Comparison of ENCODE assay signal across 16 cellular contexts in genomic region chr3:156710429-156710828, GRCh38. TPM values are rescaled to one million over a fixed set of nuclear protein-coding genes. Genes with fewer than 3 reads are reported as not detected.
A peak's percentile ranks its signal among the peaks of the same experiment; 100 is the strongest.
DNase-seq lines count a peak whose midpoint lies in the region; ATAC-seq and TF ChIP-seq lines count a peak whose summit lies in the region.
"Had no signal": no experiment of that assay in that cellular context is flagged by ENCODE, and none has a peak within 500 bp of the region (broad histone marks: within the 10 kb centered on the region; RNA-seq: fewer than 3 reads in every experiment).

No MANE protein-coding gene starts in this region.

- H4K20me1 ChIP-seq in IMR-90 (ENCODE audit: insufficient read depth, low read length), result no peaks in the 10 kb centered on the region

- no peak overlapping the region for H3K18ac ChIP-seq in IMR-90 (ENCODE audit: low read depth, low read length)

- no peak for DNase-seq in activated CD4-positive, alpha-beta T cell treated with anti-CD3 and anti-CD28 coated beads, Interleukin-2, amount 10 ng/mL, durations not matched to agents 7 days and 5 days
- DNase-seq in activated CD4-positive, alpha-beta T cell treated with anti-CD3 and anti-CD28 coated beads for 48 hours, result no peak
- DNase-seq in IMR-90, result no peak
- DNase-seq in endodermal cell, result no peak
- no peak for DNase-seq in osteocyte (ENCODE audit: extremely low spot score, unreplicated experiment)
- DNase-seq in SHP77 (lab: John Stamatoyannopoulos, UW), result no peak
- DNase-seq in Right ventricle myocardium inferior (ENCODE audit: missing footprints), result no peak
- DNase-seq in NCI-H446 (lab: John Stamatoyannopoulos, UW), result no peak
- DNase-seq: CD4-positive, CD25-positive, alpha-beta regulatory T cell; DMS 273 treated with DMSO at 0.1 percent for 48 hours; H9 had no signal

- CTCF ChIA-PET in activated CD4-positive, alpha-beta T cell treated with anti-CD3 and anti-CD28 coated beads, Interleukin-2, amount 10 ng/mL, durations not matched to agents 7 days and 5 days (lab: Charles Lee), result interaction anchor here (1.1 to 1.2 kb wide), 3 partner anchors 9 to 427 kb away, joined by 3 read pairs; no protein-coding TSS in a partner anchor
- CTCF ChIA-PET in IMR-90 (lab: Yijun Ruan, JAX), result no interaction called here

- TF ChIP-seq RAD21 in IMR-90 (IDR thresholded peaks at IDR 0.05; ENCODE audit: low read length), result no peak

- no peak overlapping the region for H3K27ac ChIP-seq in IMR-90 (ENCODE audit: insufficient read depth, low read length)
- H3K27ac ChIP-seq in endodermal cell (ENCODE audit: low read depth, low read length), result no peak overlapping the region
- H3K27ac ChIP-seq: 22Rv1; BLaER1 treated with 17β-estradiol and CSF1 and Interleukin-3, amounts not matched to agents 10 nM and 100 nM; HL-60 had no signal

- WGBS in IMR-90 (ENCODE audit: extremely low coverage in 2 of 2, insufficient read length in 1 of 2), 2 experiments, result no CpG with 5 or more reads among the region's 1 CpG
- WGBS in endodermal cell (ENCODE audit: insufficient coverage in 1 of 2, insufficient read length in 1 of 2), 2 experiments, result 44 to 71% methylated on average over 1 of the region's 1 CpG

- H4K8ac ChIP-seq in IMR-90 (ENCODE audit: low read depth in 2 of 2, low read length in 2 of 2), result peak overlapping the region in 1 of 2 experiments; percentile 42; a peak in 2 of 4 replicates

- H3K56ac ChIP-seq in IMR-90 (ENCODE audit: extremely low read depth, insufficient read depth, low read length), result no peak overlapping the region

- H3K4me3 Mint-ChIP-seq in activated CD4-positive, alpha-beta T cell treated with anti-CD3 and anti-CD28 coated beads, Interleukin-2, amount 10 ng/mL, durations not matched to agents 7 days and 5 days, result no peak overlapping the region
- H3K4me3 Mint-ChIP-seq in endodermal cell, result no peak overlapping the region
- no peak overlapping the region for H3K4me3 Mint-ChIP-seq in osteocyte (ENCODE audit: unreplicated experiment)
- H3K4me3 Mint-ChIP-seq: CD4-positive, CD25-positive, alpha-beta regulatory T cell; GM23338; H9 had no signal

- dilution Hi-C loops in IMR-90 (cut with HindIII; ENCODE audit: low sequenced_read_pairs, unreplicated experiment), result no loop called here

- peaks cover 3% of the 10 kb centered on the region; the same call in 1 of the 2 replicates for H3K9me1 ChIP-seq in IMR-90 (ENCODE audit: insufficient read depth, low read length)

- no peak overlapping the region for H4K91ac ChIP-seq in IMR-90 (ENCODE audit: insufficient read depth, low read depth, low read length)

- H3K4me2 ChIP-seq in IMR-90 (ENCODE audit: low read depth, low read length), result no peak overlapping the region
- H3K4me2 ChIP-seq: BLaER1 treated with 17β-estradiol and CSF1 and Interleukin-3, amounts not matched to agents 10 nM and 100 nM; GM23338 had no signal

- H3K9me3 ChIP-seq in IMR-90 (ENCODE audit: control insufficient read depth, insufficient read depth, low read length) (no peaks in the 10 kb centered on the region), endodermal cell (ENCODE audit: control insufficient read depth, low read length) (peaks cover 24% of the 10 kb centered on the region)
- H3K9me3 ChIP-seq: BLaER1 treated with 17β-estradiol and CSF1 and Interleukin-3, amounts not matched to agents 10 nM and 100 nM had no signal

- H3K79me1 ChIP-seq in IMR-90 (ENCODE audit: low read depth in 1 of 2, low read length in 2 of 2), result peaks cover 13 to 26% of the 10 kb centered on the region in 2 experiments

- no peak overlapping the region for H2BK5ac ChIP-seq in IMR-90 (ENCODE audit: low read depth, low read length, poor library complexity, severe bottlenecking)

- POLR2A ChIA-PET in activated CD4-positive, alpha-beta T cell treated with anti-CD3 and anti-CD28 coated beads, Interleukin-2, amount 10 ng/mL, durations not matched to agents 7 days and 5 days (lab: Charles Lee), result no interaction called here
- POLR2A ChIA-PET in IMR-90 (lab: Charles Lee; ENCODE audit: unreplicated experiment), result interaction anchor here (0.7 kb wide), 1 partner anchor 35 kb away, joined by 5 read pairs; no protein-coding TSS in a partner anchor

- no TSS peak for BruUV-seq in IMR-90 (replicated peaks; lab: Mats Ljungman, UMichigan)

- no peak overlapping the region for H2AK5ac ChIP-seq in IMR-90 (ENCODE audit: low read depth, low read length)

- no peak overlapping the region; the same call in 2 of the 3 replicates for H2BK15ac ChIP-seq in IMR-90 (ENCODE audit: low read depth, low read length)

- H3K9ac ChIP-seq in IMR-90 (ENCODE audit: low read depth, low read length) (no peak overlapping the region), endodermal cell (ENCODE audit: extremely low read depth, low read length, poor library complexity, severe bottlenecking) (no peak overlapping the region)
- H3K9ac ChIP-seq: BLaER1 treated with 17β-estradiol and CSF1 and Interleukin-3, amounts not matched to agents 10 nM and 100 nM had no signal

- no peak overlapping the region for H3K4ac ChIP-seq in IMR-90 (ENCODE audit: low read depth, low read length)

- no peak overlapping the region for H2AFZ ChIP-seq in IMR-90 (replicated peaks; ENCODE audit: low read length, poor library complexity)
- H2AFZ ChIP-seq: GM23338 had no signal

- H3K36me3 ChIP-seq in IMR-90 (ENCODE audit: control insufficient read depth, insufficient read depth, low read length), result peaks cover 17% of the 10 kb centered on the region
- peaks cover 65% of the 10 kb centered on the region for H3K36me3 ChIP-seq in endodermal cell (ENCODE audit: control insufficient read depth, insufficient read depth, low read length)

- TF ChIP-seq CTCF in IMR-90 (conservative IDR thresholded peaks at IDR 0.05; ENCODE audit: low read depth, low read length), result no peak
- TF ChIP-seq CTCF in endodermal cell (conservative IDR thresholded peaks at IDR 0.05), result no peak
- no peak for TF ChIP-seq CTCF in osteocyte (IDR thresholded peaks at IDR 0.05)

- H4K5ac ChIP-seq in IMR-90 (ENCODE audit: low read depth, low read length), result peak overlapping the region; percentile 74; the same call in 1 of the 2 replicates

- H3K14ac ChIP-seq in IMR-90 (replicated peaks; ENCODE audit: low read depth, low read length), result no peak overlapping the region

- peak overlapping the region; percentile 28 for H3K27ac Mint-ChIP-seq in activated CD4-positive, alpha-beta T cell treated with anti-CD3 and anti-CD28 coated beads, Interleukin-2, amount 10 ng/mL, durations not matched to agents 7 days and 5 days
- H3K27ac Mint-ChIP-seq in endodermal cell (peak overlapping the region; percentile 0), osteocyte (ENCODE audit: unreplicated experiment) (peak overlapping the region; percentile 70)
- H3K27ac Mint-ChIP-seq: GM23338, H9 had no signal

- H3K4me1 ChIP-seq in IMR-90 (ENCODE audit: control insufficient read depth, insufficient read depth, low read length), result peaks cover 4% of the 10 kb centered on the region; the same call in 1 of the 2 replicates
- peaks cover 6% of the 10 kb centered on the region for H3K4me1 ChIP-seq in endodermal cell (ENCODE audit: control insufficient read depth, insufficient read depth, low read length)

- in situ Hi-C loops in IMR-90 (cut with MboI; ENCODE audit: low sequenced_read_pairs), result no loop called here

- no peak overlapping the region for H3K4me3 ChIP-seq in IMR-90 (ENCODE audit: insufficient read depth, low read depth, low read length)
- peak overlapping the region; percentile 73 for H3K4me3 ChIP-seq in endodermal cell (ENCODE audit: low read length)
- H3K4me3 ChIP-seq: BLaER1 treated with 17β-estradiol and CSF1 and Interleukin-3, amounts not matched to agents 10 nM and 100 nM; GM12878; GM23338 had no signal

- H3K27me3 ChIP-seq in IMR-90 (ENCODE audit: control insufficient read depth, insufficient read depth, low read length) (no peaks in the 10 kb centered on the region), endodermal cell (ENCODE audit: control insufficient read depth, insufficient read depth, low read length, poor library complexity, severe bottlenecking) (no peaks in the 10 kb centered on the region)
- H3K27me3 ChIP-seq: BLaER1 treated with 17β-estradiol and CSF1 and Interleukin-3, amounts not matched to agents 10 nM and 100 nM had no signal

- intact Hi-C loops in IMR-90 (cut with micrococcal nuclease) (no loop called here), Right ventricle myocardium inferior (cut with DNase I) (no loop called here)

- no peak overlapping the region for H2BK20ac ChIP-seq in IMR-90 (ENCODE audit: low read depth, low read length)

- H3K9me3 Mint-ChIP-seq in activated CD4-positive, alpha-beta T cell treated with anti-CD3 and anti-CD28 coated beads, Interleukin-2, amount 10 ng/mL, durations not matched to agents 7 days and 5 days, result peaks cover 3% of the 10 kb centered on the region
- H3K9me3 Mint-ChIP-seq in endodermal cell (no peaks in the 10 kb centered on the region), osteocyte (ENCODE audit: unreplicated experiment) (no peaks in the 10 kb centered on the region)
- H3K9me3 Mint-ChIP-seq: CD4-positive, CD25-positive, alpha-beta regulatory T cell; GM23338; H9 had no signal

- H2BK120ac ChIP-seq in IMR-90 (ENCODE audit: low read depth, low read length), result no peak overlapping the region

- peak; percentile 59 for TF ChIP-seq POLR2A in IMR-90 (IDR thresholded peaks at IDR 0.05; ENCODE audit: low read depth, low read length)

- H3K36me3 Mint-ChIP-seq in activated CD4-positive, alpha-beta T cell treated with anti-CD3 and anti-CD28 coated beads, Interleukin-2, amount 10 ng/mL, durations not matched to agents 7 days and 5 days (ENCODE audit: low read depth), result peaks cover 68% of the 10 kb centered on the region
- H3K36me3 Mint-ChIP-seq in endodermal cell (ENCODE audit: low read depth) (peaks cover 55% of the 10 kb centered on the region), osteocyte (ENCODE audit: unreplicated experiment) (peaks cover 56% of the 10 kb centered on the region)

- peaks cover 31% of the 10 kb centered on the region for H3K4me1 Mint-ChIP-seq in activated CD4-positive, alpha-beta T cell treated with anti-CD3 and anti-CD28 coated beads, Interleukin-2, amount 10 ng/mL, durations not matched to agents 7 days and 5 days
- H3K4me1 Mint-ChIP-seq in endodermal cell (peaks cover 11% of the 10 kb centered on the region), osteocyte (ENCODE audit: unreplicated experiment) (peaks cover 49% of the 10 kb centered on the region)
- H3K4me1 Mint-ChIP-seq: GM23338, H9 had no signal

- ATAC-seq in IMR-90 (ENCODE audit: low read depth) (no peak), Right ventricle myocardium inferior (no peak)
- ATAC-seq: GM12878, GM23338 had no signal

- H3K27me3 Mint-ChIP-seq in activated CD4-positive, alpha-beta T cell treated with anti-CD3 and anti-CD28 coated beads, Interleukin-2, amount 10 ng/mL, durations not matched to agents 7 days and 5 days, result no peaks in the 10 kb centered on the region
- H3K27me3 Mint-ChIP-seq in endodermal cell (ENCODE audit: insufficient read depth), result no peaks in the 10 kb centered on the region
- H3K27me3 Mint-ChIP-seq in osteocyte (ENCODE audit: unreplicated experiment), result no peaks in the 10 kb centered on the region
- H3K27me3 Mint-ChIP-seq: CD4-positive, CD25-positive, alpha-beta regulatory T cell had no signal

- no peak overlapping the region for H2AK9ac ChIP-seq in IMR-90 (replicated peaks; ENCODE audit: low read depth, low read length, poor library complexity)

- no peak overlapping the region for H3K23ac ChIP-seq in IMR-90 (ENCODE audit: low read depth, low read length)

RNA-seq across cellular contexts. Expression of gene TIPARP, which starts 36.0 kb away (rescaled TPM):
- total RNA-seq in activated CD4-positive, alpha-beta T cell treated with anti-CD3 and anti-CD28 coated beads, Interleukin-2, amount 10 ng/mL, durations not matched to agents 7 days and 5 days, result 10 to 100 TPM; 58.0 to 66.0 TPM
- 70.8 and 76.4 TPM in 2 replicates for total RNA-seq in IMR-90 (2012; rRNA removed)
- polyA plus RNA-seq in IMR-90 (2012; rRNA removed), result 11.5 and 12.6 TPM in 2 replicates
- polyA plus RNA-seq in IMR-90 (2012; cell fraction: cytosol; rRNA removed), result 3.2 and 3.7 TPM in 2 replicates
- 3.3 and 39.5 TPM in 2 replicates for polyA plus RNA-seq in IMR-90 (2012; cell fraction: nucleus; rRNA removed; ENCODE audit: low replicate concordance)
- 10 to 100 TPM; 27.1 to 34.3 TPM for total RNA-seq in endodermal cell
- polyA plus RNA-seq in endodermal cell (2013, experiment 1 of 2), result 14.8 TPM
- 14.7 TPM for polyA plus RNA-seq in endodermal cell (2013, experiment 2 of 2)
- total RNA-seq in osteocyte, result 152 and 163 TPM in 2 replicates
- 26.0 TPM for total RNA-seq in Right ventricle myocardium inferior

Comparison
In these comparisons a context has a peak if more than half of its experiments do, and no peak if none do; other contexts are left out.
1. H3K27ac Mint-ChIP-seq: peak in every context shown above with its lines; median percentile 70 in osteocyte; 28 in activated CD4-positive, alpha-beta T cell treated with anti-CD3 and anti-CD28 coated beads, Interleukin-2, amount 10 ng/mL, durations not matched to agents 7 days and 5 days; 0 in endodermal cell.